8 cellular contexts compared by ENCODE assay signal in genomic region chr17:47205419-47205963, GRCh38. TPM values are rescaled to one million over a fixed set of nuclear protein-coding genes. Genes with fewer than 3 reads are reported as not detected.
DNase-seq lines count a peak whose midpoint lies in the region; ATAC-seq and TF ChIP-seq lines count a peak whose summit lies in the region.

No MANE protein-coding gene starts in this region.

- peak overlapping the region; percentile 76 for H3K27ac ChIP-seq in smooth muscle cell (ENCODE audit: low read depth)

- peak; percentile 52 to 54 for ATAC-seq in left cardiac atrium

- 60% methylated on average over 9 of the region's 9 CpGs for WGBS in smooth muscle cell (ENCODE audit: low lambda C conversion rate)

- no peaks in the 10 kb centered on the region for H3K79me2 ChIP-seq in smooth muscle cell (ENCODE audit: low read depth)

- H3K36me3 ChIP-seq in GM06990 (ENCODE audit: control insufficient read depth, insufficient read depth, low read length), result no peaks in the 10 kb centered on the region
- H3K36me3 ChIP-seq in smooth muscle cell (ENCODE audit: low read depth), result no peaks in the 10 kb centered on the region

- peak overlapping the region; percentile 35 for H3K9ac ChIP-seq in smooth muscle cell (ENCODE audit: low read depth)

- peaks cover 13% of the 10 kb centered on the region for H3K4me1 ChIP-seq in smooth muscle cell (ENCODE audit: low read depth)

- H3F3A ChIP-seq in smooth muscle cell (ENCODE audit: low read depth), result peaks cover 15% of the 10 kb centered on the region

- H3K4me3 ChIP-seq in GM06990 (replicated peaks; ENCODE audit: low read depth, low read length), result peak overlapping the region; percentile 36
- H3K4me3 ChIP-seq in smooth muscle cell, result no peak overlapping the region

- H2AFZ ChIP-seq in smooth muscle cell (ENCODE audit: low read depth), result no peak overlapping the region

- DNase-seq in GM06990 (ENCODE audit: extremely low read depth, insufficient read length), result peak; percentile 62
- peak; percentile 97 for DNase-seq in H4 (ENCODE audit: low spot score)
- peak; percentile 89 for DNase-seq in NCI-H2171 treated with DMSO at 0.1 percent for 48 hours (lab: John Stamatoyannopoulos, UW)
- peak; percentile 73 for DNase-seq in activated naive CD4-positive, alpha-beta T cell treated with Interleukin-2 at 50 U/mL for 16 hours
- peak; percentile 59 for DNase-seq in left cardiac atrium
- DNase-seq in smooth muscle cell (lab: John Stamatoyannopoulos, UW; ENCODE audit: unreplicated experiment), result no peak
- no peak for DNase-seq in NOMO-1 (lab: John Stamatoyannopoulos, UW; ENCODE audit: unreplicated experiment in 2 of 2)
- no peak for DNase-seq in posterior cingulate gyrus

- H3K9me3 ChIP-seq in smooth muscle cell (replicated peaks; ENCODE audit: low read depth), result no peaks in the 10 kb centered on the region

- H4K20me1 ChIP-seq in smooth muscle cell (ENCODE audit: low read depth), result no peaks in the 10 kb centered on the region

- TF ChIP-seq CTCF in GM06990 (IDR thresholded peaks at IDR 0.05; ENCODE audit: insufficient read depth, low read length, poor library complexity, severe bottlenecking) (no peak), smooth muscle cell (IDR thresholded peaks at IDR 0.05; ENCODE audit: borderline replicate concordance, insufficient read depth, poor library complexity, severe bottlenecking) (no peak)

- peak overlapping the region; percentile 45 for H3K4me2 ChIP-seq in smooth muscle cell

- no peaks in the 10 kb centered on the region for H3K27me3 ChIP-seq in GM06990 (replicated peaks; ENCODE audit: control insufficient read depth, insufficient read depth, low read length)
- H3K27me3 ChIP-seq in smooth muscle cell (ENCODE audit: low read depth), result no peaks in the 10 kb centered on the region

- intact Hi-C loops in left cardiac atrium (cut with DNase I), result no loop called here
- intact Hi-C loops in posterior cingulate gyrus (cut with DNase I), result no loop called here

RNA-seq across cellular contexts. Expression of gene MYL4, which starts 3.7 kb away (rescaled TPM):
- total RNA-seq in H4 (2014; rRNA removed; shearing (Covaris generic)), result 0.10 TPM in 1 of 2 replicates, not detected in the other
- total RNA-seq in left cardiac atrium (1,000 to 10,000 TPM; 4,221 to 5,418 TPM), smooth muscle cell (6.5 and 8.3 TPM in 2 replicates)
- 6.5 and 7.7 TPM in 2 replicates for polyA plus RNA-seq in smooth muscle cell

RNA-seq across cellular contexts. Expression of gene CDC27, which starts 16.4 kb away (rescaled TPM):
- total RNA-seq in H4 (2014; rRNA removed; shearing (Covaris generic)), result 92.1 and 100 TPM in 2 replicates
- total RNA-seq in left cardiac atrium, result 10 to 100 TPM; 75.7 to 83.9 TPM
- 94.2 and 101 TPM in 2 replicates for total RNA-seq in smooth muscle cell
- 53.1 and 61.5 TPM in 2 replicates for polyA plus RNA-seq in smooth muscle cell

RNA-seq across cellular contexts. Expression of gene ITGB3, which starts 48.1 kb away (rescaled TPM):
- total RNA-seq in H4 (2014; rRNA removed; shearing (Covaris generic)), result 3.4 and 3.7 TPM in 2 replicates
- total RNA-seq in left cardiac atrium, result 10 to 100 TPM in 1 of 2 donors, 1 to 10 TPM in 1; 5.9 to 19.5 TPM
- total RNA-seq in smooth muscle cell, result 5.1 and 7.9 TPM in 2 replicates
- 3.9 and 5.2 TPM in 2 replicates for polyA plus RNA-seq in smooth muscle cell

Comparison
In these comparisons a context has a peak if more than half of its experiments do, and no peak if none do; other contexts are left out.
1. DNase-seq: peak in GM06990 (single experiment), H4 (single experiment), NCI-H2171 treated with DMSO at 0.1 percent for 48 hours (single experiment), activated naive CD4-positive, alpha-beta T cell treated with Interleukin-2 at 50 U/mL for 16 hours (single experiment) and left cardiac atrium (single experiment); none in smooth muscle cell (single experiment), NOMO-1 (0 of 2) and posterior cingulate gyrus (0 of 10).
2. RNA of gene MYL4, which starts 3.7 kb away (total RNA-seq): 4,221 to 5,418 TPM in left cardiac atrium; 6.5 to 8.3 TPM in smooth muscle cell and 0.10 TPM in H4; every median in the first group is over 100 times any median in the second.